29 cellular contexts compared by ENCODE assay signal in genomic region chrX:111410451-111410850, GRCh38. TPM values are rescaled to one million over a fixed set of nuclear protein-coding genes. Genes with fewer than 3 reads are reported as not detected.
DNase-seq lines count a peak whose midpoint lies in the region; ATAC-seq and TF ChIP-seq lines count a peak whose summit lies in the region.
"Had no signal": no experiment of that assay in that cellular context is flagged by ENCODE, and none has a peak within 500 bp of the region (broad histone marks: within the 10 kb centered on the region; RNA-seq: fewer than 3 reads in every experiment).

No MANE protein-coding gene starts in this region.

- TF ChIP-seq CTCF in WERI-Rb-1 (IDR thresholded peaks at IDR 0.05; ENCODE audit: low read depth, low read length) (no peak), nephron (IDR thresholded peaks at IDR 0.05; ENCODE audit: unreplicated experiment in 3 of 3) (no peak)

- H3K36me3 Mint-ChIP-seq in nephron (ENCODE audit: low read depth): peaks cover 10% of the 10 kb centered on the region
- no peaks in the 10 kb centered on the region for H3K36me3 Mint-ChIP-seq in activated T-helper 1 cell treated with anti-CD3 and anti-CD28 coated beads, Interleukin-12 subunit alpha, Interleukin-12 subunit beta, Interleukin-2, Interleukin-4 antibody, amounts not matched to agents 30 ng/mL and 10 ng/mL and 1 ng/mL, durations not matched to agents 14 hours and 24 hours and 36 hours (ENCODE audit: low read depth)
- H3K36me3 Mint-ChIP-seq: CD14-positive monocyte had no signal

- DNase-seq in NCI-H128 (lab: John Stamatoyannopoulos, UW; ENCODE audit: unreplicated experiment) (peak; percentile 2), NCI-H2171 treated with DMSO at 0.1 percent for 48 hours (lab: John Stamatoyannopoulos, UW) (peak; percentile 67), WERI-Rb-1 (peak; percentile 64), EL (no peak)
- no peak for DNase-seq in stimulated activated CD4-positive, alpha-beta T cell treated with anti-CD3 and anti-CD28 coated beads, Interleukin-2, amount 100 ng/mL, for 24 hours
- DNase-seq in activated T-helper 1 cell treated with anti-CD3 and anti-CD28 coated beads, Interleukin-12 subunit alpha, Interleukin-12 subunit beta, Interleukin-2, Interleukin-4 antibody, amounts not matched to agents 30 ng/mL and 10 ng/mL and 1 ng/mL, durations not matched to agents 14 hours and 24 hours and 36 hours (ENCODE audit: low spot score): no peak
- DNase-seq: activated CD4-positive, alpha-beta T cell treated with anti-CD3 and anti-CD28 coated beads for 48 hours; activated CD8-positive, alpha-beta memory T cell treated with anti-CD3 and anti-CD28 coated beads for 24 hours; activated gamma-delta T cell treated with Interleukin-2 at 50 U/mL for 16 hours; activated T-cell treated with anti-CD3 and anti-CD28 coated beads, Interleukin-2, amount 50 U/mL, for 1 hour; Calu3; GOT3; Kasumi-1; left ventricle myocardium superior; MV-4-11; NCI-H526; RPMI8226 had no signal

- no peaks in the 10 kb centered on the region for H3K36me3 ChIP-seq in WERI-Rb-1
- H3K36me3 ChIP-seq: vagina had no signal

- peaks cover 16% of the 10 kb centered on the region for H3K27me3 ChIP-seq in WERI-Rb-1 (ENCODE audit: insufficient read depth, low read depth, severe bottlenecking)
- H3K27me3 ChIP-seq: vagina had no signal

- peak overlapping the region; percentile 56 for H3K4me3 ChIP-seq in WERI-Rb-1 (ENCODE audit: low read depth, low read length)
- H3K4me3 ChIP-seq: SK-N-MC, vagina had no signal

- no peaks in the 10 kb centered on the region for H3K9me3 Mint-ChIP-seq in nephron
- no peaks in the 10 kb centered on the region for H3K9me3 Mint-ChIP-seq in activated T-helper 1 cell treated with anti-CD3 and anti-CD28 coated beads, Interleukin-12 subunit alpha, Interleukin-12 subunit beta, Interleukin-2, Interleukin-4 antibody, amounts not matched to agents 30 ng/mL and 10 ng/mL and 1 ng/mL, durations not matched to agents 14 hours and 24 hours and 36 hours
- H3K9me3 Mint-ChIP-seq: stimulated activated naive CD8-positive, alpha-beta T cell treated with anti-CD3 and anti-CD28 coated beads, Interleukin-15, Interleukin-2, amounts not matched to agents 100 ng/mL and 50 ng/mL, for 24 hours had no signal

- peak overlapping the region; percentile 91 to 92 (median 91) for H3K4me3 Mint-ChIP-seq in nephron
- H3K4me3 Mint-ChIP-seq in activated T-helper 1 cell treated with anti-CD3 and anti-CD28 coated beads, Interleukin-12 subunit alpha, Interleukin-12 subunit beta, Interleukin-2, Interleukin-4 antibody, amounts not matched to agents 30 ng/mL and 10 ng/mL and 1 ng/mL, durations not matched to agents 14 hours and 24 hours and 36 hours: no peak overlapping the region
- H3K4me3 Mint-ChIP-seq: CD14-positive monocyte; stimulated activated naive CD8-positive, alpha-beta T cell treated with anti-CD3 and anti-CD28 coated beads, Interleukin-15, Interleukin-2, amounts not matched to agents 100 ng/mL and 50 ng/mL, for 24 hours had no signal

- peaks cover 38% of the 10 kb centered on the region for H3K4me1 Mint-ChIP-seq in nephron
- no peaks in the 10 kb centered on the region for H3K4me1 Mint-ChIP-seq in activated T-helper 1 cell treated with anti-CD3 and anti-CD28 coated beads, Interleukin-12 subunit alpha, Interleukin-12 subunit beta, Interleukin-2, Interleukin-4 antibody, amounts not matched to agents 30 ng/mL and 10 ng/mL and 1 ng/mL, durations not matched to agents 14 hours and 24 hours and 36 hours (ENCODE audit: low read depth)
- H3K4me1 Mint-ChIP-seq: CD14-positive monocyte had no signal

- H3K9me3 ChIP-seq in WERI-Rb-1 (ENCODE audit: severe bottlenecking): no peaks in the 10 kb centered on the region
- H3K9me3 ChIP-seq: vagina had no signal

- H3K27ac Mint-ChIP-seq in nephron: peak overlapping the region in 2 of 3 experiments; percentile 65 to 77
- no peak overlapping the region for H3K27ac Mint-ChIP-seq in activated T-helper 1 cell treated with anti-CD3 and anti-CD28 coated beads, Interleukin-12 subunit alpha, Interleukin-12 subunit beta, Interleukin-2, Interleukin-4 antibody, amounts not matched to agents 30 ng/mL and 10 ng/mL and 1 ng/mL, durations not matched to agents 14 hours and 24 hours and 36 hours
- H3K27ac Mint-ChIP-seq: CD14-positive monocyte; stimulated activated naive CD8-positive, alpha-beta T cell treated with anti-CD3 and anti-CD28 coated beads, Interleukin-15, Interleukin-2, amounts not matched to agents 100 ng/mL and 50 ng/mL, for 24 hours had no signal

- peak overlapping the region; percentile 67 for H3K27ac ChIP-seq in WERI-Rb-1
- H3K27ac ChIP-seq: SK-N-MC, vagina had no signal

- intact Hi-C loops in activated T-helper 1 cell treated with anti-CD3 and anti-CD28 coated beads, Interleukin-12 subunit alpha, Interleukin-12 subunit beta, Interleukin-2, Interleukin-4 antibody, amounts not matched to agents 30 ng/mL and 10 ng/mL and 1 ng/mL, durations not matched to agents 14 hours and 24 hours and 36 hours (cut with micrococcal nuclease): no loop called here

- H3K27me3 Mint-ChIP-seq in nephron (ENCODE audit: low read depth): no peaks in the 10 kb centered on the region
- no peaks in the 10 kb centered on the region for H3K27me3 Mint-ChIP-seq in activated T-helper 1 cell treated with anti-CD3 and anti-CD28 coated beads, Interleukin-12 subunit alpha, Interleukin-12 subunit beta, Interleukin-2, Interleukin-4 antibody, amounts not matched to agents 30 ng/mL and 10 ng/mL and 1 ng/mL, durations not matched to agents 14 hours and 24 hours and 36 hours (ENCODE audit: insufficient read depth)

- ATAC-seq in GM21381 (IDR thresholded peaks at IDR 0.05; ENCODE audit: unreplicated experiment): no peak
- ATAC-seq: HepG2, left ventricle myocardium superior had no signal

RNA-seq across cellular contexts. Expression of gene DCX, which starts 1.5 kb away (rescaled TPM):
- total RNA-seq in activated T-helper 1 cell treated with anti-CD3 and anti-CD28 coated beads, Interleukin-12 subunit alpha, Interleukin-12 subunit beta, Interleukin-2, Interleukin-4 antibody, amounts not matched to agents 30 ng/mL and 10 ng/mL and 1 ng/mL, durations not matched to agents 14 hours and 24 hours and 36 hours: not detected in 2 replicates
- total RNA-seq: Calu3; Daoy; HepG2; left ventricle myocardium superior; mesenteric fat pad; myocyte; osteoblast; T-helper 2 cell treated with Interferon-gamma antibody and Interleukin-4, amounts not matched to agents 100 ng/mL and 5 ng/mL, for 36 hours; vagina had no signal

Comparison
In these comparisons a context has a peak if more than half of its experiments do, and no peak if none do; other contexts are left out.
1. DNase-seq: peak in NCI-H128 (single experiment), NCI-H2171 treated with DMSO at 0.1 percent for 48 hours (single experiment) and WERI-Rb-1 (single experiment); none in EL (single experiment), stimulated activated CD4-positive, alpha-beta T cell treated with anti-CD3 and anti-CD28 coated beads, Interleukin-2, amount 100 ng/mL, for 24 hours (0 of 2) and activated T-helper 1 cell treated with anti-CD3 and anti-CD28 coated beads, Interleukin-12 subunit alpha, Interleukin-12 subunit beta, Interleukin-2, Interleukin-4 antibody, amounts not matched to agents 30 ng/mL and 10 ng/mL and 1 ng/mL, durations not matched to agents 14 hours and 24 hours and 36 hours (single experiment).